ENCODE assay signal across 10 cellular contexts in genomic region chr4:15677507-15677988, GRCh38. TPM values are rescaled to one million over a fixed set of nuclear protein-coding genes. Genes with fewer than 3 reads are reported as not detected.
DNase-seq lines count a peak whose midpoint lies in the region; ATAC-seq, FAIRE-seq and TF ChIP-seq lines count a peak whose summit lies in the region.
"Had no signal": no experiment of that assay in that cellular context is flagged by ENCODE, and none has a peak within 500 bp of the region (broad histone marks: within the 10 kb centered on the region; RNA-seq: fewer than 3 reads in every experiment).

No MANE protein-coding gene starts in this region.

- no peaks in the 10 kb centered on the region for H4K20me1 ChIP-seq in astrocyte (ENCODE audit: insufficient read depth, low read length)

- no peaks in the 10 kb centered on the region for H3K9me3 Mint-ChIP-seq in astrocyte (ENCODE audit: unreplicated experiment)
- H3K9me3 Mint-ChIP-seq in type B pancreatic cell: no peaks in the 10 kb centered on the region

- H3K27ac ChIP-seq in astrocyte (ENCODE audit: low read depth, low read length) (peak overlapping the region; percentile 68), dorsolateral prefrontal cortex (no peak overlapping the region)
- H3K27ac ChIP-seq: SK-N-MC had no signal

- no peak for ATAC-seq in GM21515 (IDR thresholded peaks at IDR 0.05; ENCODE audit: unreplicated experiment)

- H3K27me3 Mint-ChIP-seq in astrocyte (ENCODE audit: low read depth, unreplicated experiment) (no peaks in the 10 kb centered on the region), type B pancreatic cell (no peaks in the 10 kb centered on the region)

- FAIRE-seq in astrocyte (lab: Jason Lieb, UNC): no peak

- H3K36me3 Mint-ChIP-seq in astrocyte (ENCODE audit: low read depth, unreplicated experiment) (no peaks in the 10 kb centered on the region), type B pancreatic cell (peaks cover 22% of the 10 kb centered on the region)

- H3K9me3 ChIP-seq in astrocyte (ENCODE audit: insufficient read depth, low read depth, low read length): no peaks in the 10 kb centered on the region

- no peaks in the 10 kb centered on the region for H3K36me3 ChIP-seq in astrocyte (ENCODE audit: insufficient read depth, low read length)

- no peak overlapping the region for H2AFZ ChIP-seq in astrocyte (ENCODE audit: low read depth, low read length)

- intact Hi-C loops in dorsolateral prefrontal cortex (cut with DNase I): no loop called here

- H3K9ac ChIP-seq in astrocyte (ENCODE audit: low read length): no peak overlapping the region

- peaks cover 98% of the 10 kb centered on the region for H3K79me2 ChIP-seq in astrocyte (ENCODE audit: insufficient read depth, low read length)

- peaks cover 18% of the 10 kb centered on the region for H3K4me1 Mint-ChIP-seq in astrocyte (ENCODE audit: low read depth, unreplicated experiment)
- peaks cover 15% of the 10 kb centered on the region for H3K4me1 Mint-ChIP-seq in type B pancreatic cell (ENCODE audit: unreplicated experiment)

- H3K4me3 Mint-ChIP-seq in astrocyte (ENCODE audit: unreplicated experiment): peak overlapping the region; percentile 77
- peak overlapping the region; percentile 81 for H3K4me3 Mint-ChIP-seq in type B pancreatic cell

- H3K4me1 ChIP-seq in astrocyte (ENCODE audit: insufficient read depth, low read length): peaks cover 11% of the 10 kb centered on the region

- H3K27ac Mint-ChIP-seq in astrocyte (ENCODE audit: unreplicated experiment): peak overlapping the region; percentile 79
- peak overlapping the region; percentile 87 for H3K27ac Mint-ChIP-seq in type B pancreatic cell

- TF ChIP-seq CTCF in astrocyte (IDR thresholded peaks at IDR 0.05; ENCODE audit: insufficient read depth, low read depth, low read length) (no peak), type B pancreatic cell (conservative IDR thresholded peaks at IDR 0.05) (no peak), dorsolateral prefrontal cortex (IDR thresholded peaks at IDR 0.05 in 54 of 56, conservative IDR thresholded peaks at IDR 0.05 in 2 of 56; ENCODE audit: low read depth in 1 of 56, partially characterized antibody in 56 of 56) (no peak)

- no peaks in the 10 kb centered on the region for H3K27me3 ChIP-seq in astrocyte (ENCODE audit: insufficient read depth, low read length)
- H3K27me3 ChIP-seq in dorsolateral prefrontal cortex: peaks cover 0 to 4% (median 0%) of the 10 kb centered on the region in 45 donors

- DNase-seq in SIG-M5 treated with dmso at 0.1 percent for 504 hours (lab: John Stamatoyannopoulos, UW; ENCODE audit: unreplicated experiment): peak; percentile 37
- no peak for DNase-seq in SIG-M5 (lab: John Stamatoyannopoulos, UW)
- DNase-seq in astrocyte (ENCODE audit: low read depth): peak; percentile 71
- peak; percentile 19 for DNase-seq in iPS-NIHi11 (ENCODE audit: low spot score)
- no peak for DNase-seq in type B pancreatic cell (ENCODE audit: extremely low spot score, unreplicated experiment)
- no peak for DNase-seq in pons (ENCODE audit: low spot score)
- no peak for DNase-seq in dorsolateral prefrontal cortex
- DNase-seq: cortex of kidney had no signal

- peak overlapping the region; percentile 22 for H3K4me3 ChIP-seq in astrocyte (ENCODE audit: insufficient read depth, low read depth, low read length)
- no peak overlapping the region for H3K4me3 ChIP-seq in dorsolateral prefrontal cortex
- H3K4me3 ChIP-seq: SK-N-MC had no signal

- H3K4me2 ChIP-seq in astrocyte (ENCODE audit: low read length): peak overlapping the region; percentile 72

RNA-seq across cellular contexts. Expression of gene FAM200B, which starts 4.1 kb away (rescaled TPM):
- total RNA-seq in astrocyte (67.4 and 74.7 TPM in 2 replicates), type B pancreatic cell (ENCODE audit: low replicate concordance) (39.0 and 43.6 TPM in 2 replicates), dorsolateral prefrontal cortex (10 to 100 TPM; 44.8 to 87.8 (median 59.0) TPM)

RNA-seq across cellular contexts. Expression of gene FBXL5, which starts 22.4 kb away (rescaled TPM):
- total RNA-seq in astrocyte (75.8 and 92.2 TPM in 2 replicates), type B pancreatic cell (ENCODE audit: low replicate concordance) (48.2 and 48.4 TPM in 2 replicates), dorsolateral prefrontal cortex (100 to 1,000 TPM in 33 of 120 experiments, 10 to 100 TPM in 87; 72.7 to 124 (median 93.8) TPM)

RNA-seq across cellular contexts. Expression of gene BST1, which starts 25.3 kb away (rescaled TPM):
- 19.5 and 24.5 TPM in 2 replicates for total RNA-seq in astrocyte
- 0.89 and 3.4 TPM in 2 replicates for total RNA-seq in type B pancreatic cell (ENCODE audit: low replicate concordance)
- 1 to 10 TPM in 101 of 120 experiments, under 1 TPM in 19; 0.48 to 5.2 (median 1.9) TPM for total RNA-seq in dorsolateral prefrontal cortex

Comparison
In these comparisons a context has a peak if more than half of its experiments do, and no peak if none do; other contexts are left out.
1. DNase-seq: peak in SIG-M5 treated with dmso at 0.1 percent for 504 hours (single experiment), astrocyte (single experiment) and iPS-NIHi11 (single experiment); none in SIG-M5 (single experiment), type B pancreatic cell (single experiment), pons (single experiment) and dorsolateral prefrontal cortex (0 of 10).